26 cellular contexts compared by ENCODE assay signal in genomic region chr5:9515451-9515850, GRCh38. TPM values are rescaled to one million over a fixed set of nuclear protein-coding genes. Genes with fewer than 3 reads are reported as not detected.
"Had no signal": no experiment of that assay in that cellular context is flagged by ENCODE, and none has a peak within 500 bp of the region (broad histone marks: within the 10 kb centered on the region; RNA-seq: fewer than 3 reads in every experiment).

No MANE protein-coding gene starts in this region.

- H3K27ac ChIP-seq: adrenal gland, SJCRH30 had no signal

- H3K4me3 Mint-ChIP-seq: activated CD4-positive, alpha-beta memory T cell treated with anti-CD3 and anti-CD28 coated beads for 36 hours; activated naive CD8-positive, alpha-beta T cell treated with anti-CD3 and anti-CD28 coated beads, Interleukin-2, amount 10 ng/mL, durations not matched to agents 7 days and 5 days; activated T-cell treated with anti-CD3 and anti-CD28 coated beads, Interleukin-2, amount 50 U/mL, for 72 hours; T-helper 1 cell treated with Interleukin-12 subunit alpha and Interleukin-12 subunit beta and Interleukin-4 antibody, amounts not matched to agents 30 μg/mL and 1 μg/mL, for 36 hours; WTC11 had no signal

- H3K4me3 ChIP-seq: adrenal gland, SJCRH30 had no signal

- DNase-seq: activated CD4-positive, alpha-beta memory T cell treated with anti-CD3 and anti-CD28 coated beads for 36 hours; activated CD4-positive, alpha-beta T cell treated with anti-CD3 and anti-CD28 coated beads for 48 hours; activated CD4-positive, CD25-positive, alpha-beta regulatory T cell treated with anti-CD3 and anti-CD28 coated beads, Interleukin-2, amount 50 U/mL, for 72 hours; activated naive CD4-positive, alpha-beta T cell treated with anti-CD3 and anti-CD28 coated beads, Interleukin-2, amount 50 U/mL, for 16 hours; activated naive CD8-positive, alpha-beta T cell treated with anti-CD3 and anti-CD28 coated beads, Interleukin-2, amount 10 ng/mL, durations not matched to agents 7 days and 5 days; activated T-cell treated with anti-CD3 and anti-CD28 coated beads, Interleukin-2, amount 50 U/mL, for 72 hours; adrenal gland; anterior cingulate cortex; IMR-90; Kasumi-1; KBM-7; NCI-H1048; NCI-H1417; NCI-H1930; NCI-H2171; NCI-H345; NCI-H510A; NCI-H526 treated with DMSO at 0.1 percent for 48 hours; NCI-H82; SW 1271 had no signal

- H3K36me3 Mint-ChIP-seq: activated CD4-positive, alpha-beta memory T cell treated with anti-CD3 and anti-CD28 coated beads for 36 hours; activated naive CD8-positive, alpha-beta T cell treated with anti-CD3 and anti-CD28 coated beads, Interleukin-2, amount 10 ng/mL, durations not matched to agents 7 days and 5 days; WTC11 had no signal

- H3K4me1 ChIP-seq: adrenal gland, SJCRH30 had no signal

- H3K9me3 Mint-ChIP-seq: activated CD4-positive, alpha-beta memory T cell treated with anti-CD3 and anti-CD28 coated beads for 36 hours; activated naive CD8-positive, alpha-beta T cell treated with anti-CD3 and anti-CD28 coated beads, Interleukin-2, amount 10 ng/mL, durations not matched to agents 7 days and 5 days; T-helper 1 cell treated with Interleukin-12 subunit alpha and Interleukin-12 subunit beta and Interleukin-4 antibody, amounts not matched to agents 30 μg/mL and 1 μg/mL, for 36 hours; WTC11 had no signal

- H3K4me1 Mint-ChIP-seq: activated naive CD8-positive, alpha-beta T cell treated with anti-CD3 and anti-CD28 coated beads, Interleukin-2, amount 10 ng/mL, durations not matched to agents 7 days and 5 days had no signal

- H3K36me3 ChIP-seq: adrenal gland, SJCRH30 had no signal

- H3K27ac Mint-ChIP-seq: activated CD4-positive, alpha-beta memory T cell treated with anti-CD3 and anti-CD28 coated beads for 36 hours; activated naive CD8-positive, alpha-beta T cell treated with anti-CD3 and anti-CD28 coated beads, Interleukin-2, amount 10 ng/mL, durations not matched to agents 7 days and 5 days; activated T-cell treated with anti-CD3 and anti-CD28 coated beads, Interleukin-2, amount 50 U/mL, for 72 hours; T-helper 1 cell treated with Interleukin-12 subunit alpha and Interleukin-12 subunit beta and Interleukin-4 antibody, amounts not matched to agents 30 μg/mL and 1 μg/mL, for 36 hours; WTC11 had no signal

- H3K27me3 Mint-ChIP-seq: activated CD4-positive, alpha-beta memory T cell treated with anti-CD3 and anti-CD28 coated beads for 36 hours; activated naive CD8-positive, alpha-beta T cell treated with anti-CD3 and anti-CD28 coated beads, Interleukin-2, amount 10 ng/mL, durations not matched to agents 7 days and 5 days had no signal

- H3K27me3 ChIP-seq: adrenal gland, SJCRH30 had no signal

- H3K9me3 ChIP-seq: adrenal gland, SJCRH30 had no signal

- ATAC-seq: activated T-cell treated with anti-CD3 and anti-CD28 coated beads, Interleukin-2, amount 50 U/mL, for 72 hours; SK-N-SH treated with all-trans-retinoic acid at 6 μM for 48 hours; WTC11 had no signal

RNA-seq across cellular contexts. Expression of gene SEMA5A, which starts 30.4 kb away (rescaled TPM):
- total RNA-seq: activated CD8-positive, alpha-beta memory T cell treated with anti-CD3 and anti-CD28 coated beads for 36 hours; OCI-LY7; SJCRH30 had no signal
